In genomic region chr1:200038987-200039848, GRCh38 we compare ENCODE assay signal across 9 cellular contexts. TPM values are rescaled to one million over a fixed set of nuclear protein-coding genes. Genes with fewer than 3 reads are reported as not detected.
DNase-seq lines count a peak whose midpoint lies in the region; ATAC-seq, FAIRE-seq and TF ChIP-seq lines count a peak whose summit lies in the region.
"Had no signal": no experiment of that assay in that cellular context is flagged by ENCODE, and none has a peak within 500 bp of the region (broad histone marks: within the 10 kb centered on the region; RNA-seq: fewer than 3 reads in every experiment).

No MANE protein-coding gene starts in this region.

- peak; percentile 72 for DNase-seq in activated CD8-positive, alpha-beta memory T cell treated with anti-CD3 and anti-CD28 coated beads for 24 hours
- DNase-seq in activated CD8-positive, alpha-beta memory T cell treated with anti-CD3 and anti-CD28 coated beads, Interleukin-2, amount 50 U/mL, for 4 hours, result no peak
- DNase-seq in NCI-H2171 (lab: John Stamatoyannopoulos, UW), result peak; percentile 8
- peak; percentile 34 to 60 for DNase-seq in left colon
- no peak for DNase-seq in testis
- DNase-seq in C1 segment of cervical spinal cord (lab: John Stamatoyannopoulos, UW), result no peak
- no peak for DNase-seq in GM19239 (ENCODE audit: insufficient read length, low spot score)

- peak; percentile 38 for ATAC-seq in left colon

- FAIRE-seq in GM19239 (lab: Jason Lieb, UNC), result no peak
- FAIRE-seq: GM18507 had no signal

- peaks cover 46% of the 10 kb centered on the region for H3K4me1 Mint-ChIP-seq in brain

- no peak overlapping the region for H3K27ac Mint-ChIP-seq in brain

- 0 to 1% methylated on average over 39 to 69 of the region's 79 CpGs for WGBS in testis, 2 donors

- peak overlapping the region; percentile 14 to 36 for H3K27ac ChIP-seq in testis

- H3K4me3 ChIP-seq in testis, result peak overlapping the region; percentile 37 to 48

- no peaks in the 10 kb centered on the region for H3K9me3 Mint-ChIP-seq in brain

- H3K36me3 ChIP-seq in testis (ENCODE audit: low read depth, missing control alignments), result no peaks in the 10 kb centered on the region

- peaks cover 49% of the 10 kb centered on the region for H3K27me3 Mint-ChIP-seq in brain

- no peaks in the 10 kb centered on the region for H3K27me3 ChIP-seq in testis

- H3K4me1 ChIP-seq in testis, result peaks cover 9% of the 10 kb centered on the region

- H3K36me3 Mint-ChIP-seq in brain, result no peaks in the 10 kb centered on the region

- H3K9me3 ChIP-seq in testis, result no peaks in the 10 kb centered on the region

- no peak for TF ChIP-seq CTCF in brain (conservative IDR thresholded peaks at IDR 0.05)
- TF ChIP-seq CTCF in testis (IDR thresholded peaks at IDR 0.05), result no peak

- H3K4me3 Mint-ChIP-seq in brain, result peak overlapping the region; percentile 79 to 87 (median 84)

- TF ChIP-seq POLR2A in testis (IDR thresholded peaks at IDR 0.05), result no peak

- intact Hi-C loops in left colon (cut with DNase I, micrococcal nuclease), result no loop called here
- intact Hi-C loops in testis (cut with DNase I; ENCODE audit: low total_unique reads), result no loop called here

RNA-seq across cellular contexts. Expression of gene NR5A2, which starts 11.7 kb away (rescaled TPM):
- polyA plus RNA-seq in brain (ENCODE audit: insufficient read depth, low read depth, low replicate concordance) (0.53 TPM), testis (ENCODE audit: insufficient read depth, low read depth, low replicate concordance) (1.3 TPM)
- total RNA-seq in left colon (10 to 100 TPM; 51.1 to 53.6 TPM), testis (1 to 10 TPM; 2.3 to 4.4 TPM)

Comparison
In these comparisons a context has a peak if more than half of its experiments do, and no peak if none do; other contexts are left out.
1. DNase-seq: peak in activated CD8-positive, alpha-beta memory T cell treated with anti-CD3 and anti-CD28 coated beads for 24 hours (single experiment), NCI-H2171 (single experiment) and left colon (2 of 2); none in activated CD8-positive, alpha-beta memory T cell treated with anti-CD3 and anti-CD28 coated beads, Interleukin-2, amount 50 U/mL, for 4 hours (single experiment), testis (single experiment), C1 segment of cervical spinal cord (0 of 14) and GM19239 (single experiment).
2. RNA of gene NR5A2, which starts 11.7 kb away (total RNA-seq): 51.1 to 53.6 TPM in left colon; 2.3 to 4.4 TPM in testis; every median in the first group is over 4 times any median in the second.